In genomic region chr6:43736211-43736786, GRCh38 we compare ENCODE assay signal across 1 cellular context.
TF ChIP-seq lines count a peak whose summit lies in the region.

No MANE protein-coding gene starts in this region.

TF ChIP-seq in HepG2, 621 proteins besides CTCF, POLR2A, EP300 and RAD21 (continued from another document and continues in another):
- TF ChIP-seq IRF2 (CRISPR knock-in tag; IDR thresholded peaks at IDR 0.05) = peak; percentile 21; the same call in 1 of the 2 replicates
- TF ChIP-seq ZKSCAN5 (CRISPR knock-in tag; IDR thresholded peaks at IDR 0.05) = 0 out of 2 replicates have a peak, but pooled peaks have one; percentile 48
- TF ChIP-seq EHMT2 (IDR thresholded peaks at IDR 0.05; ENCODE audit: borderline replicate concordance, low read depth, low read length) = no peak
- peak; percentile 80 for TF ChIP-seq SPEN (CRISPR knock-in tag; IDR thresholded peaks at IDR 0.05; ENCODE audit: low read depth)
- 0 out of 2 replicates have a peak, but pooled peaks have one; percentile 68 for TF ChIP-seq NCOA1 (CRISPR knock-in tag; IDR thresholded peaks at IDR 0.05)
- no peak for TF ChIP-seq SSRP1 (CRISPR knock-in tag; IDR thresholded peaks at IDR 0.05)
- TF ChIP-seq ZNF691 (CRISPR knock-in tag; IDR thresholded peaks at IDR 0.05; ENCODE audit: borderline replicate concordance, low read depth) = peak; percentile 100
- 0 out of 2 replicates have a peak, but pooled peaks have one; percentile 52 for TF ChIP-seq ZBTB34 (CRISPR knock-in tag; IDR thresholded peaks at IDR 0.05)
- TF ChIP-seq ZNF557 (CRISPR knock-in tag; IDR thresholded peaks at IDR 0.05) = 0 out of 2 replicates have a peak, but pooled peaks have one; percentile 36
- peak; percentile 36; the same call in 1 of the 2 replicates for TF ChIP-seq ZMYM4 (CRISPR knock-in tag; IDR thresholded peaks at IDR 0.05)
- peak; percentile 54 for TF ChIP-seq ZEB1 (IDR thresholded peaks at IDR 0.05; ENCODE audit: insufficient replicate concordance, low read depth)
- no peak for TF ChIP-seq PAF1 (CRISPR knock-in tag; IDR thresholded peaks at IDR 0.05)
- TF ChIP-seq ZNF646 (CRISPR knock-in tag; IDR thresholded peaks at IDR 0.05) = peak; percentile 72; the same call in 1 of the 2 replicates
- peak; percentile 40 for TF ChIP-seq ZNF883 (CRISPR knock-in tag; IDR thresholded peaks at IDR 0.05; ENCODE audit: not compliant biosample characterization)
- TF ChIP-seq ZBED4 (CRISPR knock-in tag; IDR thresholded peaks at IDR 0.05; ENCODE audit: borderline replicate concordance) = no peak
- TF ChIP-seq IKZF4 (CRISPR knock-in tag; IDR thresholded peaks at IDR 0.05; ENCODE audit: borderline replicate concordance, low read depth, not compliant biosample characterization) = peak; percentile 17
- TF ChIP-seq KDM1A (CRISPR knock-in tag; IDR thresholded peaks at IDR 0.05) = no peak
- no peak for TF ChIP-seq TBX3 (IDR thresholded peaks at IDR 0.05; ENCODE audit: borderline replicate concordance)
- TF ChIP-seq TOPORS (CRISPR knock-in tag; IDR thresholded peaks at IDR 0.05) = no peak
- TF ChIP-seq GLI4 (CRISPR knock-in tag; IDR thresholded peaks at IDR 0.05; ENCODE audit: borderline replicate concordance) = no peak
- TF ChIP-seq YY1 (IDR thresholded peaks at IDR 0.05; ENCODE audit: insufficient read depth, insufficient replicate concordance, low read depth, low read length) = peak; percentile 19
- TF ChIP-seq, protein P1, sequence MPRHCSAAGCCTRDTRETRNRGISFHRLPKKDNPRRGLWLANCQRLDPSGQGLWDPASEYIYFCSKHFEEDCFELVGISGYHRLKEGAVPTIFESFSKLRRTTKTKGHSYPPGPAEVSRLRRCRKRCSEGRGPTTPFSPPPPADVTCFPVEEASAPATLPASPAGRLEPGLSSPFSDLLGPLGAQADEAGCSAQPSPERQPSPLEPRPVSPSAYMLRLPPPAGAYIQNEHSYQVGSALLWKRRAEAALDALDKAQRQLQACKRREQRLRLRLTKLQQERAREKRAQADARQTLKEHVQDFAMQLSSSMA (CRISPR knock-in tag; IDR thresholded peaks at IDR 0.05) = peak; percentile 41; the same call in 1 of the 2 replicates
- no peak for TF ChIP-seq MED8 (CRISPR knock-in tag; IDR thresholded peaks at IDR 0.05; ENCODE audit: insufficient replicate concordance)
- TF ChIP-seq RBFOX2 (IDR thresholded peaks at IDR 0.05; ENCODE audit: low read depth, low read length) = no peak
- TF ChIP-seq NR3C1 (CRISPR knock-in tag; IDR thresholded peaks at IDR 0.05) = no peak
- no peak for TF ChIP-seq ZFP36L2 (CRISPR knock-in tag; IDR thresholded peaks at IDR 0.05)
- no peak for TF ChIP-seq XBP1 (CRISPR knock-in tag; IDR thresholded peaks at IDR 0.05)
- TF ChIP-seq TEAD3 (CRISPR knock-in tag; optimal IDR thresholded peaks at IDR 0.05; ENCODE audit: borderline replicate concordance) = peak; percentile 68
- no peak for TF ChIP-seq SOX13 (IDR thresholded peaks at IDR 0.05)
- peak in 1 of 2 experiments; percentile 58; a peak in 1 of 4 replicates for TF ChIP-seq SOX13 (CRISPR knock-in tag; conservative IDR thresholded peaks at IDR 0.05 in 1 of 2, IDR thresholded peaks at IDR 0.05 in 1 of 2)
- no peak for TF ChIP-seq FOSL2 (CRISPR knock-in tag; IDR thresholded peaks at IDR 0.05)
- no peak for TF ChIP-seq FLYWCH1 (CRISPR knock-in tag; IDR thresholded peaks at IDR 0.05)
- peak; percentile 51; the same call in 1 of the 2 replicates for TF ChIP-seq ZNF512B (CRISPR knock-in tag; IDR thresholded peaks at IDR 0.05; ENCODE audit: borderline replicate concordance)
- 0 out of 2 replicates have a peak, but pooled peaks have one; percentile 35 for TF ChIP-seq ZNF501 (CRISPR knock-in tag; IDR thresholded peaks at IDR 0.05)
- TF ChIP-seq SOX5 (CRISPR knock-in tag; IDR thresholded peaks at IDR 0.05; ENCODE audit: borderline replicate concordance) = peak; percentile 66
- TF ChIP-seq BRD4 (CRISPR knock-in tag; IDR thresholded peaks at IDR 0.05) = peak; percentile 52; the same call in 1 of the 2 replicates
- TF ChIP-seq ETV5 (CRISPR knock-in tag; IDR thresholded peaks at IDR 0.05; ENCODE audit: borderline replicate concordance) = no peak; the same call in 1 of the 2 replicates
- TF ChIP-seq ZNF121 (CRISPR knock-in tag; IDR thresholded peaks at IDR 0.05) = 0 out of 2 replicates have a peak, but pooled peaks have one; percentile 31
- TF ChIP-seq, protein P2, sequence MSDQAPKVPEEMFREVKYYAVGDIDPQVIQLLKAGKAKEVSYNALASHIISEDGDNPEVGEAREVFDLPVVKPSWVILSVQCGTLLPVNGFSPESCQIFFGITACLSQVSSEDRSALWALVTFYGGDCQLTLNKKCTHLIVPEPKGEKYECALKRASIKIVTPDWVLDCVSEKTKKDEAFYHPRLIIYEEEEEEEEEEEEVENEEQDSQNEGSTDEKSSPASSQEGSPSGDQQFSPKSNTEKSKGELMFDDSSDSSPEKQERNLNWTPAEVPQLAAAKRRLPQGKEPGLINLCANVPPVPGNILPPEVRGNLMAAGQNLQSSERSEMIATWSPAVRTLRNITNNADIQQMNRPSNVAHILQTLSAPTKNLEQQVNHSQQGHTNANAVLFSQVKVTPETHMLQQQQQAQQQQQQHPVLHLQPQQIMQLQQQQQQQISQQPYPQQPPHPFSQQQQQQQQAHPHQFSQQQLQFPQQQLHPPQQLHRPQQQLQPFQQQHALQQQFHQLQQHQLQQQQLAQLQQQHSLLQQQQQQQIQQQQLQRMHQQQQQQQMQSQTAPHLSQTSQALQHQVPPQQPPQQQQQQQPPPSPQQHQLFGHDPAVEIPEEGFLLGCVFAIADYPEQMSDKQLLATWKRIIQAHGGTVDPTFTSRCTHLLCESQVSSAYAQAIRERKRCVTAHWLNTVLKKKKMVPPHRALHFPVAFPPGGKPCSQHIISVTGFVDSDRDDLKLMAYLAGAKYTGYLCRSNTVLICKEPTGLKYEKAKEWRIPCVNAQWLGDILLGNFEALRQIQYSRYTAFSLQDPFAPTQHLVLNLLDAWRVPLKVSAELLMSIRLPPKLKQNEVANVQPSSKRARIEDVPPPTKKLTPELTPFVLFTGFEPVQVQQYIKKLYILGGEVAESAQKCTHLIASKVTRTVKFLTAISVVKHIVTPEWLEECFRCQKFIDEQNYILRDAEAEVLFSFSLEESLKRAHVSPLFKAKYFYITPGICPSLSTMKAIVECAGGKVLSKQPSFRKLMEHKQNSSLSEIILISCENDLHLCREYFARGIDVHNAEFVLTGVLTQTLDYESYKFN (CRISPR knock-in tag; conservative IDR thresholded peaks at IDR 0.05) = peak; percentile 81
- peak; percentile 74; the same call in 1 of the 2 replicates for TF ChIP-seq ZBTB20 (CRISPR knock-in tag; IDR thresholded peaks at IDR 0.05; ENCODE audit: borderline replicate concordance, low read depth)
- no peak for TF ChIP-seq ZNF7 (CRISPR knock-in tag; IDR thresholded peaks at IDR 0.05)
- TF ChIP-seq RXRB (CRISPR knock-in tag; IDR thresholded peaks at IDR 0.05; ENCODE audit: borderline replicate concordance) = peak; percentile 56; the same call in 1 of the 2 replicates
- TF ChIP-seq ZNF768 (CRISPR knock-in tag; IDR thresholded peaks at IDR 0.05) = no peak
